Comparison of ENCODE assay signal across 17 cellular contexts in genomic region chr15:69129026-69129385, GRCh38. TPM values are rescaled to one million over a fixed set of nuclear protein-coding genes. Genes with fewer than 3 reads are reported as not detected.
DNase-seq lines count a peak whose midpoint lies in the region; ATAC-seq, FAIRE-seq and TF ChIP-seq lines count a peak whose summit lies in the region.
"Had no signal": no experiment of that assay in that cellular context is flagged by ENCODE, and none has a peak within 500 bp of the region (broad histone marks: within the 10 kb centered on the region; RNA-seq: fewer than 3 reads in every experiment).

No MANE protein-coding gene starts in this region.

- TF ChIP-seq POLR2A in HepG2 (IDR thresholded peaks at IDR 0.05; ENCODE audit: insufficient read depth in 1 of 2, low read depth in 2 of 2, low read length in 2 of 2), result no peak

- in situ Hi-C loops in HepG2 (cut with HindIII; ENCODE audit: extremely low pct_ligation_motif_present, low pct_unique_long_range_greater_than_20kb), result no loop called here
- in situ Hi-C loops in ACHN (cut with HindIII; ENCODE audit: low pct_ligation_motif_present, low pct_unique_long_range_greater_than_20kb, low sequenced_read_pairs), result no loop called here

- no TSS peak for BruUV-seq in HepG2 (replicated peaks; lab: Mats Ljungman, UMichigan)

- ATAC-seq in HepG2 (no peak), GM18873 (IDR thresholded peaks at IDR 0.05; ENCODE audit: low FRiP score, unreplicated experiment) (no peak), GM21576 (IDR thresholded peaks at IDR 0.05; ENCODE audit: unreplicated experiment) (no peak)

- peaks cover 81% of the 10 kb centered on the region for H3K4me1 ChIP-seq in HepG2 (ENCODE audit: insufficient read depth, low read length)

- TF ChIP-seq EP300 in HepG2 (IDR thresholded peaks at IDR 0.05; ENCODE audit: low read depth in 2 of 2, low read length in 2 of 2), result no peak
- no peak for TF ChIP-seq EP300 in HepG2 (CRISPR knock-in tag; IDR thresholded peaks at IDR 0.05; ENCODE audit: borderline replicate concordance)

- CTCF ChIA-PET in HepG2 (lab: Yijun Ruan, JAX; ENCODE audit: low intra/inter-chr PET ratio, low total read pairs), result no interaction called here

- no peak overlapping the region for H2AFZ ChIP-seq in HepG2 (ENCODE audit: low read length)

- intact Hi-C loops in HepG2 (cut with micrococcal nuclease; ENCODE audit: unreplicated experiment), result no loop called here

- no peak for FAIRE-seq in HepG2 (lab: Jason Lieb, UNC)
- FAIRE-seq: islet of Langerhans had no signal

- H3K27ac ChIP-seq in HepG2 (ENCODE audit: extremely low read length, insufficient read depth, low read length), result no peak overlapping the region
- peak overlapping the region in 16 of 21 experiments; percentile 0 to 66 (median 40) for H3K27ac ChIP-seq in skin epidermis

- H3K36me3 ChIP-seq in HepG2 (replicated peaks in 1 of 2; ENCODE audit: control insufficient read depth in 1 of 2, insufficient read depth in 2 of 2, low read length in 2 of 2), result no peaks in the 10 kb centered on the region
- H3K36me3 ChIP-seq: MG63 had no signal

- no peak overlapping the region; the same call in 1 of the 2 replicates for H3K9ac ChIP-seq in HepG2 (ENCODE audit: insufficient read depth, low read depth, low read length)

- POLR2A ChIA-PET in HepG2 (lab: Yijun Ruan, JAX), result interaction anchor here (3.5 kb wide), 1 partner anchor 32 kb away, joined by 29 read pairs; the partner anchor contains the start of gene GLCE

- no peaks in the 10 kb centered on the region for H3K79me2 ChIP-seq in HepG2 (ENCODE audit: insufficient read depth, low read length)

- peak; percentile 56 for DNase-seq in LNCaP clone FGC (ENCODE audit: low read depth)
- DNase-seq in cerebellar cortex (ENCODE audit: low spot score), result peak; percentile 60
- no peak for DNase-seq in HepG2 (ENCODE audit: low spot score)
- DNase-seq in NCI-H128 (lab: John Stamatoyannopoulos, UW; ENCODE audit: unreplicated experiment), result no peak
- no peak for DNase-seq in ACHN
- DNase-seq: activated CD4-positive, alpha-beta T cell treated with anti-CD3 and anti-CD28 coated beads for 48 hours; activated naive CD8-positive, alpha-beta T cell treated with anti-CD3 and anti-CD28 coated beads for 36 hours; activated T-cell treated with anti-CD3 and anti-CD28 coated beads, Interleukin-2, amount 50 U/mL, for 24 hours; DMS153; SHP77; stimulated activated CD4-positive, alpha-beta T cell treated with anti-CD3 and anti-CD28 coated beads, Interleukin-4, amount 100 ng/mL, for 1 hour; T-helper 9 cell had no signal

- 49% methylated on average over 2 of the region's 2 CpGs for WGBS in HepG2 (ENCODE audit: low lambda C conversion rate)

- TF ChIP-seq RAD21 in HepG2 (CRISPR knock-in tag; IDR thresholded peaks at IDR 0.05), result no peak

- peaks cover 0 to 6% of the 10 kb centered on the region in 2 experiments; a peak in 1 of 5 replicates for H3K27me3 ChIP-seq in HepG2 (ENCODE audit: control insufficient read depth in 1 of 2, insufficient read depth in 2 of 2, low read length in 2 of 2)
- H3K27me3 ChIP-seq: MG63 had no signal

- H3K4me3 ChIP-seq in LNCaP clone FGC (ENCODE audit: low read depth, low read length) (no peak overlapping the region), HepG2 (replicated peaks in 1 of 3; ENCODE audit: insufficient read depth in 1 of 3, low read depth in 2 of 3, low read length in 3 of 3) (no peak overlapping the region), skin epidermis (no peak overlapping the region)
- H3K4me3 ChIP-seq: MG63 had no signal

- peak overlapping the region; percentile 55 for H3K4me2 ChIP-seq in HepG2 (ENCODE audit: low read depth, low read length)

- no peaks in the 10 kb centered on the region for H4K20me1 ChIP-seq in HepG2 (ENCODE audit: insufficient read depth, low read length)

- TF ChIP-seq CTCF in LNCaP clone FGC (IDR thresholded peaks at IDR 0.05; ENCODE audit: control insufficient read depth, extremely low read depth, insufficient read depth), result no peak
- no peak for TF ChIP-seq CTCF in HepG2 (CRISPR knock-in tag; IDR thresholded peaks at IDR 0.05)

- H3K9me3 ChIP-seq in HepG2 (ENCODE audit: low read length), result no peaks in the 10 kb centered on the region
- H3K9me3 ChIP-seq: MG63 had no signal

TF ChIP-seq in HepG2, 621 proteins besides CTCF, POLR2A, EP300 and RAD21 (continues in another document):
- TF ChIP-seq MLXIP (CRISPR knock-in tag; IDR thresholded peaks at IDR 0.05; ENCODE audit: borderline replicate concordance), result no peak
- no peak for TF ChIP-seq NCOR1 (IDR thresholded peaks at IDR 0.05; ENCODE audit: borderline replicate concordance, low read length)
- TF ChIP-seq HINFP (CRISPR knock-in tag; IDR thresholded peaks at IDR 0.05; ENCODE audit: low read depth), result no peak
- no peak for TF ChIP-seq ZNF704 (CRISPR knock-in tag; IDR thresholded peaks at IDR 0.05; ENCODE audit: borderline replicate concordance)

RNA-seq across cellular contexts. Expression of gene GLCE, which starts 31.4 kb away (rescaled TPM):
- total RNA-seq in HepG2 (2016; rRNA removed; fragmentation: Illumina TruSeq; extraction: Trizol), result 11.0 and 12.9 TPM in 2 replicates
- total RNA-seq in HepG2 (2016; cell fraction: cytosol; rRNA removed; fragmentation: Illumina TruSeq; extraction: Trizol; ENCODE audit: low read depth), result 7.1 and 9.3 TPM in 2 replicates
- 10.3 and 12.5 TPM in 2 replicates for total RNA-seq in HepG2 (2016; cell fraction: insoluble cytoplasmic fraction; rRNA removed; fragmentation: Illumina TruSeq; extraction: Trizol)
- 8.0 and 10.0 TPM in 2 replicates for total RNA-seq in HepG2 (2016; cell fraction: membrane; rRNA removed; fragmentation: Illumina TruSeq; extraction: Trizol)
- total RNA-seq in HepG2 (2016; cell fraction: nucleus; rRNA removed; fragmentation: Illumina TruSeq; extraction: Trizol), result 14.9 and 15.9 TPM in 2 replicates
- polyA plus RNA-seq in HepG2 (2011; rRNA removed), result 21.4 and 23.4 TPM in 2 replicates
- 10.4 and 19.7 TPM in 2 replicates for polyA plus RNA-seq in HepG2 (2011; cell fraction: cytosol; rRNA removed)
- polyA plus RNA-seq in HepG2 (2011; cell fraction: nucleus; rRNA removed), result 10.7 and 13.6 TPM in 2 replicates
- polyA plus RNA-seq in HepG2 (2012), result 13.7 TPM in 2 replicates
- polyA plus RNA-seq in HepG2 (2016; cell fraction: cytosol; fragmentation: Illumina TruSeq; extraction: Trizol; ENCODE audit: low read depth), result 3.3 and 5.1 TPM in 2 replicates
- 9.0 and 10.0 TPM in 2 replicates for polyA plus RNA-seq in HepG2 (2016; cell fraction: insoluble cytoplasmic fraction; fragmentation: Illumina TruSeq; extraction: Trizol; ENCODE audit: low read depth)
- polyA plus RNA-seq in HepG2 (2016; cell fraction: membrane; fragmentation: Illumina TruSeq; extraction: Trizol; ENCODE audit: low read depth), result 3.6 and 6.6 TPM in 2 replicates
- polyA plus RNA-seq in HepG2 (2016; cell fraction: nucleus; fragmentation: Illumina TruSeq; extraction: Trizol; ENCODE audit: insufficient read depth, low read depth), result 14.1 and 14.8 TPM in 2 replicates
- 10.1 and 13.0 TPM in 2 replicates for polyA minus RNA-seq in HepG2 (2011; rRNA and poly(A)+ RNA removed; ENCODE audit: low replicate concordance)
- polyA minus RNA-seq in HepG2 (2011; cell fraction: cytosol; rRNA and poly(A)+ RNA removed), result 25.0 and 28.1 TPM in 2 replicates
- polyA minus RNA-seq in HepG2 (2011; cell fraction: nucleus; rRNA and poly(A)+ RNA removed), result 38.9 and 47.0 TPM in 2 replicates

Comparison
In these comparisons a context has a peak if more than half of its experiments do, and no peak if none do; other contexts are left out.
1. DNase-seq: peak in LNCaP clone FGC (single experiment) and cerebellar cortex (single experiment); none in HepG2 (single experiment), NCI-H128 (single experiment) and ACHN (single experiment).